Comparison of ENCODE assay signal across 2 cellular contexts in the genomic region with DNA sequence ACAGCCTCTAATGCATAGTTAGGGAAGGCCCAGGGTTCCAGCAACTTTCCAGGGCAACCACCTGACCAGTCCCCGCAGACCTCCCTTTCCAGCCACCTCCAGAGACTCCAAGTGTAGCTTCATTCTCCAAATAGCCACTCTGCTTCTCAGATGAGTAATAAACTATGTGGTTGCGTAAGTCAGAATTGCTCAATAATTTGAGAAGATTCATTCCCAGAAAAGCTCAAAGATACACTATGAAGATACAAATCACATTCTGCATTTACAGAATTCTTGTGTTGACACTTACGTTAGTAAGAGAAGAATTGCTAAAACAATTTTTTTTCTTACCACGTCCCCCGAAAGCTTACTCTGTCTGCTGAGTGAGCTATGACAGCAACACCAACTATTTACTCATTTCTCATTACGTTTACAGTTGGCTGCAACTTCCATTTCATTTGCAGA.
TF ChIP-seq lines count a peak whose summit lies in the region.

No MANE protein-coding gene starts in this region.

TF ChIP-seq in A549, 52 proteins besides CTCF, POLR2A, EP300 and RAD21 (continued from another document and continues in another):
- TF ChIP-seq, protein P1, sequence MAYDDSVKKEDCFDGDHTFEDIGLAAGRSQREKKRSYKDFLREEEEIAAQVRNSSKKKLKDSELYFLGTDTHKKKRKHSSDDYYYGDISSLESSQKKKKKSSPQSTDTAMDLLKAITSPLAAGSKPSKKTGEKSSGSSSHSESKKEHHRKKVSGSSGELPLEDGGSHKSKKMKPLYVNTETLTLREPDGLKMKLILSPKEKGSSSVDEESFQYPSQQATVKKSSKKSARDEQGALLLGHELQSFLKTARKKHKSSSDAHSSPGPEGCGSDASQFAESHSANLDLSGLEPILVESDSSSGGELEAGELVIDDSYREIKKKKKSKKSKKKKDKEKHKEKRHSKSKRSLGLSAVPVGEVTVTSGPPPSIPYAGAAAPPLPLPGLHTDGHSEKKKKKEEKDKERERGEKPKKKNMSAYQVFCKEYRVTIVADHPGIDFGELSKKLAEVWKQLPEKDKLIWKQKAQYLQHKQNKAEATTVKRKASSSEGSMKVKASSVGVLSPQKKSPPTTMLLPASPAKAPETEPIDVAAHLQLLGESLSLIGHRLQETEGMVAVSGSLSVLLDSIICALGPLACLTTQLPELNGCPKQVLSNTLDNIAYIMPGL (CRISPR knock-in tag; IDR thresholded peaks at IDR 0.05; ENCODE audit: borderline replicate concordance), result no peak
- TF ChIP-seq GATA3 (IDR thresholded peaks at IDR 0.05; ENCODE audit: borderline replicate concordance) (peak; percentile 85; the same call in 1 of the 2 replicates), HOXB13 (CRISPR knock-in tag; IDR thresholded peaks at IDR 0.05; ENCODE audit: low read depth) (no peak), CHD4 (IDR thresholded peaks at IDR 0.05; ENCODE audit: borderline replicate concordance) (no peak), SMC3 (IDR thresholded peaks at IDR 0.05) (peak; percentile 18; the same call in 1 of the 3 replicates), CEBPB (IDR thresholded peaks at IDR 0.05) (peak; percentile 100), ESRRA (IDR thresholded peaks at IDR 0.05; ENCODE audit: borderline replicate concordance, low read length) (no peak), JUNB (IDR thresholded peaks at IDR 0.05) (peak; percentile 71), ZFP36 (IDR thresholded peaks at IDR 0.05; ENCODE audit: borderline replicate concordance, partially characterized antibody) (no peak), BCL3 (IDR thresholded peaks at IDR 0.05) (peak; percentile 74; the same call in 2 of the 3 replicates), FOSL2 (IDR thresholded peaks at IDR 0.05) (peak; percentile 72), FOSL2 (CRISPR knock-in tag; IDR thresholded peaks at IDR 0.05) (peak; percentile 92), E2F6 (IDR thresholded peaks at IDR 0.05; ENCODE audit: borderline replicate concordance, low read depth) (no peak), RARB (CRISPR knock-in tag; IDR thresholded peaks at IDR 0.05) (no peak), EHMT2 (IDR thresholded peaks at IDR 0.05; ENCODE audit: low read depth) (no peak), RFX5 (IDR thresholded peaks at IDR 0.05) (no peak), RCOR1 (IDR thresholded peaks at IDR 0.05; ENCODE audit: low read depth, low read length) (no peak), HOXB5 (CRISPR knock-in tag; IDR thresholded peaks at IDR 0.05) (no peak), ZNF302 (CRISPR knock-in tag; IDR thresholded peaks at IDR 0.05) (no peak), FOSB (CRISPR knock-in tag; IDR thresholded peaks at IDR 0.05) (no peak), ZSCAN20 (CRISPR knock-in tag; IDR thresholded peaks at IDR 0.05) (no peak), SREBF2 (IDR thresholded peaks at IDR 0.05) (no peak), KDM1A (IDR thresholded peaks at IDR 0.05; ENCODE audit: low read depth) (no peak), MAX (IDR thresholded peaks at IDR 0.05) (peak; percentile 52; the same call in 1 of the 2 replicates), HES2 (IDR thresholded peaks at IDR 0.05) (peak; percentile 95), NPAS2 (CRISPR knock-in tag; IDR thresholded peaks at IDR 0.05; ENCODE audit: borderline replicate concordance) (no peak), TP53 (CRISPR knock-in tag; IDR thresholded peaks at IDR 0.05) (no peak)
- TF ChIP-seq, protein P2, sequence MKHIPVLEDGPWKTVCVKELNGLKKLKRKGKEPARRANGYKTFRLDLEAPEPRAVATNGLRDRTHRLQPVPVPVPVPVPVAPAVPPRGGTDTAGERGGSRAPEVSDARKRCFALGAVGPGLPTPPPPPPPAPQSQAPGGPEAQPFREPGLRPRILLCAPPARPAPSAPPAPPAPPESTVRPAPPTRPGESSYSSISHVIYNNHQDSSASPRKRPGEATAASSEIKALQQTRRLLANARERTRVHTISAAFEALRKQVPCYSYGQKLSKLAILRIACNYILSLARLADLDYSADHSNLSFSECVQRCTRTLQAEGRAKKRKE (CRISPR knock-in tag; IDR thresholded peaks at IDR 0.05; ENCODE audit: low read depth), result no peak
- TF ChIP-seq, protein P3, sequence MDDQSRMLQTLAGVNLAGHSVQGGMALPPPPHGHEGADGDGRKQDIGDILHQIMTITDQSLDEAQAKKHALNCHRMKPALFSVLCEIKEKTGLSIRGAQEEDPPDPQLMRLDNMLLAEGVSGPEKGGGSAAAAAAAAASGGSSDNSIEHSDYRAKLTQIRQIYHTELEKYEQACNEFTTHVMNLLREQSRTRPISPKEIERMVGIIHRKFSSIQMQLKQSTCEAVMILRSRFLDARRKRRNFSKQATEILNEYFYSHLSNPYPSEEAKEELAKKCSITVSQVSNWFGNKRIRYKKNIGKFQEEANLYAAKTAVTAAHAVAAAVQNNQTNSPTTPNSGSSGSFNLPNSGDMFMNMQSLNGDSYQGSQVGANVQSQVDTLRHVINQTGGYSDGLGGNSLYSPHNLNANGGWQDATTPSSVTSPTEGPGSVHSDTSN (IDR thresholded peaks at IDR 0.05), result no peak
- TF ChIP-seq, protein P4, sequence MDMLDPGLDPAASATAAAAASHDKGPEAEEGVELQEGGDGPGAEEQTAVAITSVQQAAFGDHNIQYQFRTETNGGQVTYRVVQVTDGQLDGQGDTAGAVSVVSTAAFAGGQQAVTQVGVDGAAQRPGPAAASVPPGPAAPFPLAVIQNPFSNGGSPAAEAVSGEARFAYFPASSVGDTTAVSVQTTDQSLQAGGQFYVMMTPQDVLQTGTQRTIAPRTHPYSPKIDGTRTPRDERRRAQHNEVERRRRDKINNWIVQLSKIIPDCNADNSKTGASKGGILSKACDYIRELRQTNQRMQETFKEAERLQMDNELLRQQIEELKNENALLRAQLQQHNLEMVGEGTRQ (IDR thresholded peaks at IDR 0.05), result no peak

TF ChIP-seq in K562, 482 proteins besides CTCF, POLR2A, EP300 and RAD21 (continued from another document and continues in another):
- TF ChIP-seq, protein P5, sequence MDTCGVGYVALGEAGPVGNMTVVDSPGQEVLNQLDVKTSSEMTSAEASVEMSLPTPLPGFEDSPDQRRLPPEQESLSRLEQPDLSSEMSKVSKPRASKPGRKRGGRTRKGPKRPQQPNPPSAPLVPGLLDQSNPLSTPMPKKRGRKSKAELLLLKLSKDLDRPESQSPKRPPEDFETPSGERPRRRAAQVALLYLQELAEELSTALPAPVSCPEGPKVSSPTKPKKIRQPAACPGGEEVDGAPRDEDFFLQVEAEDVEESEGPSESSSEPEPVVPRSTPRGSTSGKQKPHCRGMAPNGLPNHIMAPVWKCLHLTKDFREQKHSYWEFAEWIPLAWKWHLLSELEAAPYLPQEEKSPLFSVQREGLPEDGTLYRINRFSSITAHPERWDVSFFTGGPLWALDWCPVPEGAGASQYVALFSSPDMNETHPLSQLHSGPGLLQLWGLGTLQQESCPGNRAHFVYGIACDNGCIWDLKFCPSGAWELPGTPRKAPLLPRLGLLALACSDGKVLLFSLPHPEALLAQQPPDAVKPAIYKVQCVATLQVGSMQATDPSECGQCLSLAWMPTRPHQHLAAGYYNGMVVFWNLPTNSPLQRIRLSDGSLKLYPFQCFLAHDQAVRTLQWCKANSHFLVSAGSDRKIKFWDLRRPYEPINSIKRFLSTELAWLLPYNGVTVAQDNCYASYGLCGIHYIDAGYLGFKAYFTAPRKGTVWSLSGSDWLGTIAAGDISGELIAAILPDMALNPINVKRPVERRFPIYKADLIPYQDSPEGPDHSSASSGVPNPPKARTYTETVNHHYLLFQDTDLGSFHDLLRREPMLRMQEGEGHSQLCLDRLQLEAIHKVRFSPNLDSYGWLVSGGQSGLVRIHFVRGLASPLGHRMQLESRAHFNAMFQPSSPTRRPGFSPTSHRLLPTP (IDR thresholded peaks at IDR 0.05; ENCODE audit: borderline replicate concordance, extremely low read depth, insufficient read length), result no peak
- TF ChIP-seq ETV5 (CRISPR knock-in tag; IDR thresholded peaks at IDR 0.05; ENCODE audit: low read depth), result no peak
- no peak for TF ChIP-seq PCBP2 (IDR thresholded peaks at IDR 0.05; ENCODE audit: low read depth, low read length, poor library complexity, severe bottlenecking)
- TF ChIP-seq PHTF2 (CRISPR knock-in tag; IDR thresholded peaks at IDR 0.05), result no peak
- TF ChIP-seq TRIM24 (IDR thresholded peaks at IDR 0.05), result peak in 1 of 2 experiments; percentile 34; a peak in 1 of 4 replicates
- TF ChIP-seq ESRRA (IDR thresholded peaks at IDR 0.05; ENCODE audit: borderline replicate concordance, low read depth), result no peak
- no peak for TF ChIP-seq POLR2AphosphoS5 (IDR thresholded peaks at IDR 0.05; ENCODE audit: control insufficient read depth, insufficient read depth, low read depth, low read length)
- no peak for TF ChIP-seq ZNF584 (CRISPR knock-in tag; IDR thresholded peaks at IDR 0.05; ENCODE audit: low read depth)
- TF ChIP-seq, protein P6, sequence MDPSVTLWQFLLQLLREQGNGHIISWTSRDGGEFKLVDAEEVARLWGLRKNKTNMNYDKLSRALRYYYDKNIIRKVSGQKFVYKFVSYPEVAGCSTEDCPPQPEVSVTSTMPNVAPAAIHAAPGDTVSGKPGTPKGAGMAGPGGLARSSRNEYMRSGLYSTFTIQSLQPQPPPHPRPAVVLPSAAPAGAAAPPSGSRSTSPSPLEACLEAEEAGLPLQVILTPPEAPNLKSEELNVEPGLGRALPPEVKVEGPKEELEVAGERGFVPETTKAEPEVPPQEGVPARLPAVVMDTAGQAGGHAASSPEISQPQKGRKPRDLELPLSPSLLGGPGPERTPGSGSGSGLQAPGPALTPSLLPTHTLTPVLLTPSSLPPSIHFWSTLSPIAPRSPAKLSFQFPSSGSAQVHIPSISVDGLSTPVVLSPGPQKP (CRISPR knock-in tag; IDR thresholded peaks at IDR 0.05), result no peak
- TF ChIP-seq, protein P7, sequence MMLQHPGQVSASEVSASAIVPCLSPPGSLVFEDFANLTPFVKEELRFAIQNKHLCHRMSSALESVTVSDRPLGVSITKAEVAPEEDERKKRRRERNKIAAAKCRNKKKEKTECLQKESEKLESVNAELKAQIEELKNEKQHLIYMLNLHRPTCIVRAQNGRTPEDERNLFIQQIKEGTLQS (IDR thresholded peaks at IDR 0.05), result peak; percentile 40; the same call in 1 of the 2 replicates
- TF ChIP-seq, protein P7 (CRISPR knock-in tag; conservative IDR thresholded peaks at IDR 0.05), result no peak
- TF ChIP-seq SIRT6 (IDR thresholded peaks at IDR 0.05; ENCODE audit: low read depth, low read length), result no peak
- no peak for TF ChIP-seq JUND (IDR thresholded peaks at IDR 0.05; ENCODE audit: borderline replicate concordance, low read depth, low read length)
- TF ChIP-seq JUND (tag; IDR thresholded peaks at IDR 0.05; ENCODE audit: borderline replicate concordance, low read depth, low read length), result no peak
- no peak for TF ChIP-seq TCF7 (IDR thresholded peaks at IDR 0.05; ENCODE audit: borderline replicate concordance)
- no peak for TF ChIP-seq PHB2 (IDR thresholded peaks at IDR 0.05; ENCODE audit: low read depth)
- TF ChIP-seq AFF1 (IDR thresholded peaks at IDR 0.05; ENCODE audit: low read depth in 1 of 2, partially characterized antibody in 2 of 2), result no peak
- no peak for TF ChIP-seq SIN3A (IDR thresholded peaks at IDR 0.05; ENCODE audit: borderline replicate concordance in 2 of 2, control insufficient read depth in 1 of 2, low read depth in 2 of 2, low read length in 2 of 2)
- no peak for TF ChIP-seq EP400 (IDR thresholded peaks at IDR 0.05)
- TF ChIP-seq CEBPG (CRISPR knock-in tag; IDR thresholded peaks at IDR 0.05), result no peak
- peak; percentile 93 to 94 for TF ChIP-seq CEBPG (tag; conservative IDR thresholded peaks at IDR 0.05 in 1 of 2, IDR thresholded peaks at IDR 0.05 in 1 of 2)
- TF ChIP-seq ZNF561 (CRISPR knock-in tag; conservative IDR thresholded peaks at IDR 0.05), result no peak
- TF ChIP-seq ZNF639 (CRISPR knock-in tag; conservative IDR thresholded peaks at IDR 0.05 in 1 of 2, IDR thresholded peaks at IDR 0.05 in 1 of 2), result no peak
